Comparison of ENCODE assay signal across 25 cellular contexts in genomic region chr3:23157331-23157730, GRCh38.
"Had no signal": no experiment of that assay in that cellular context is flagged by ENCODE, and none has a peak within 500 bp of the region (broad histone marks: within the 10 kb centered on the region; RNA-seq: fewer than 3 reads in every experiment).

No MANE protein-coding gene starts in this region.

- H3K36me3 ChIP-seq: brain microvascular endothelial cell, esophagus muscularis mucosa, WERI-Rb-1 had no signal

- H3K27ac ChIP-seq: brain microvascular endothelial cell, dorsolateral prefrontal cortex, esophagus muscularis mucosa, WERI-Rb-1 had no signal

- H3K27me3 ChIP-seq: brain microvascular endothelial cell, dorsolateral prefrontal cortex, esophagus muscularis mucosa had no signal

- H3K4me3 ChIP-seq: dorsolateral prefrontal cortex, esophagus muscularis mucosa had no signal

- DNase-seq: activated B cell treated with CpG ODN at 0.5 μM for 24 hours; activated CD4-positive, alpha-beta T cell treated with anti-CD3 and anti-CD28 coated beads for 48 hours; activated CD4-positive, alpha-beta T cell treated with anti-CD3 and anti-CD28 coated beads, Interleukin-2, amount 50 U/mL, for 1 hour; activated CD4-positive, alpha-beta T cell treated with anti-CD3 and anti-CD28 coated beads, Interleukin-2, amount 50 U/mL, for 48 hours; activated CD8-positive, alpha-beta memory T cell treated with anti-CD3 and anti-CD28 coated beads for 24 hours; activated CD8-positive, alpha-beta T cell treated with anti-CD3 and anti-CD28 coated beads for 36 hours; activated effector memory CD4-positive, alpha-beta T cell treated with Interleukin-2 at 50 U/mL for 16 hours; activated gamma-delta T cell treated with Interleukin-2 at 50 U/mL for 16 hours; activated naive CD4-positive, alpha-beta T cell treated with anti-CD3 and anti-CD28 coated beads, Interleukin-2, amount 50 U/mL, for 16 hours; activated naive CD4-positive, alpha-beta T cell treated with Interleukin-2 at 50 U/mL for 16 hours; activated T-cell treated with anti-CD3 and anti-CD28 coated beads, Interleukin-2, amount 50 U/mL, for 4 hours; amniotic stem cell; anterior cingulate cortex; brain microvascular endothelial cell; caudate nucleus; dorsolateral prefrontal cortex; effector memory CD4-positive, alpha-beta T cell; erythroblast; foreskin fibroblast; head of caudate nucleus; hypothalamus; T-helper 17 cell; T1000; WERI-Rb-1 had no signal
